ENCODE assay signal across 27 cellular contexts in the genomic region with DNA sequence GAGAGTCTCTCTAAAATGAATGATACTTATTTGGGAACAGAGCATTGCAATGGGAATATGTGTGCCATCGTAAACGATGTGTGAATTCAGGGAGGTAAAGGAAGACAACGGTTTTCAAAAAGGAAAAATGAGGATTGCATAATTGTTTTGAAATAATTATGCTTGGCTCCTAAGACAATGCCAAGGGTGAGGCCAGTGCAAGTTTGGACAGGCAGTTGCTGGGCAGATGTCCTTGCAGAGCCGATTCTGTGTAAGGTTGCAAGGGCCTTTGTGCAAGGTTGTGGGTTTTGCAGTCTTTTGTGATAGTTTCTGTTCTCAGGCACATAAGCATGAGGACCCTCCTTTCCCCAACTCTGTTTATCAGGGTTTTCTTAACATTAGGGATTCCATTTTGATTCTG.
"Had no signal": no experiment of that assay in that cellular context is flagged by ENCODE, and none has a peak within 500 bp of the region (broad histone marks: within the 10 kb centered on the region; RNA-seq: fewer than 3 reads in every experiment).

No MANE protein-coding gene starts in this region.

- FAIRE-seq: colon, endothelial cell of umbilical vein, islet of Langerhans, keratinocyte had no signal

- ATAC-seq: foreskin keratinocyte; gastrocnemius medialis; heart right ventricle; left cardiac atrium; left lung; left ventricle myocardium superior; lower lobe of right lung; naive thymus-derived CD4-positive, alpha-beta T cell; natural killer cell had no signal

- H3K36me3 ChIP-seq: esophagus squamous epithelium, gastrocnemius medialis, heart right ventricle, left lung, lower lobe of right lung had no signal

- H3K4me1 ChIP-seq: esophagus squamous epithelium, foreskin keratinocyte, gastrocnemius medialis, heart right ventricle, left lung, lower lobe of right lung had no signal

- H3K27me3 ChIP-seq: dorsolateral prefrontal cortex, esophagus squamous epithelium, foreskin keratinocyte, heart right ventricle, left lung had no signal

- H3K4me3 ChIP-seq: coronary artery, dorsolateral prefrontal cortex, esophagus squamous epithelium, gastrocnemius medialis, heart right ventricle, left lung, lower lobe of right lung had no signal

- H3K4me3 Mint-ChIP-seq: memory B cell; naive thymus-derived CD4-positive, alpha-beta T cell; natural killer cell had no signal

- H3K27ac Mint-ChIP-seq: memory B cell; naive thymus-derived CD4-positive, alpha-beta T cell; natural killer cell had no signal

- DNase-seq: dermis blood vessel endothelial cell; dorsolateral prefrontal cortex; effector CD4-positive, alpha-beta T cell; effector memory CD4-positive, alpha-beta T cell; erythroblast; esophagus squamous epithelium; gastrocnemius medialis; glutamatergic neuron; head of caudate nucleus; heart right ventricle; hippocampal formation; left cardiac atrium; left lung; left ventricle myocardium superior; lower lobe of right lung; mesendoderm; midbrain; naive thymus-derived CD4-positive, alpha-beta T cell; natural killer cell had no signal

- H3K4me1 Mint-ChIP-seq: memory B cell, natural killer cell had no signal

- H3K27ac ChIP-seq: coronary artery, dorsolateral prefrontal cortex, epithelial cell of prostate, esophagus squamous epithelium, foreskin keratinocyte, gastrocnemius medialis, heart right ventricle, left lung, lower lobe of right lung had no signal

- H3K27me3 Mint-ChIP-seq: memory B cell had no signal
